ENCODE assay signal across 25 cellular contexts in the genomic region with DNA sequence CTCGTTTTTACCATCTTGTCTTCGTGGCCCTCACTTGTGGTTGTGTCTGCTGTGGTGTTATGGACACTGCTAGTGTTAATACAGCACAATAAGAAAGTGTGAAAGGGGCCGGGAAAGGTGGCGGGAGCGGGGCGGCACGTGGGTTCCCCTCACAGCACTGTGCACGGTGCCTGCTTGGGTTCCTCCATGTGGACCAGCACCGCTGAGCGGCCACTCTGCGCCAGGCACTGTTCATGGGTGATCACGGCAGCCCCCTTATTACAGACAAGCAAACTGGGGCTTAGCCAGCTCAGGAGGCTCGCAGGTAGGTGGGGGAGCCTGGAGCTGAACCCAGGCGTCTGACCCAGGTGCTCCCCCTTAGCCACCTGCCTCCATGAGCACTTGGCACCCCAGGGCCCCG. TPM values are rescaled to one million over a fixed set of nuclear protein-coding genes. Genes with fewer than 3 reads are reported as not detected.
A peak's percentile ranks its signal among the peaks of the same experiment; 100 is the strongest.
DNase-seq lines count a peak whose midpoint lies in the region; ATAC-seq and TF ChIP-seq lines count a peak whose summit lies in the region.
"Had no signal": no experiment of that assay in that cellular context is flagged by ENCODE, and none has a peak within 500 bp of the region (broad histone marks: within the 10 kb centered on the region; RNA-seq: fewer than 3 reads in every experiment).

No MANE protein-coding gene starts in this region.

- H3K27ac ChIP-seq in IMR-90 (ENCODE audit: insufficient read depth, low read length) (no peak overlapping the region), gastroesophageal sphincter (peak overlapping the region in 3 of 4 donors; percentile 89 to 92 (median 90)), muscle layer of colon (ENCODE audit: low read depth, low read length) (peak overlapping the region; percentile 66), H9 (ENCODE audit: insufficient read length, low read depth, low read length) (no peak overlapping the region), psoas muscle (no peak overlapping the region), substantia nigra (ENCODE audit: low read depth, low read length, poor library complexity, severe bottlenecking) (no peak overlapping the region)
- H3K27ac ChIP-seq: A549; BLaER1 treated with 17β-estradiol and CSF1 and Interleukin-3, amounts not matched to agents 10 nM and 100 nM; GM23248 had no signal

- H3K9me3 ChIP-seq in IMR-90 (ENCODE audit: control insufficient read depth, insufficient read depth, low read length) = no peaks in the 10 kb centered on the region
- H3K9me3 ChIP-seq in T-helper 17 cell (ENCODE audit: control insufficient read depth, low read length, poor library complexity, severe bottlenecking) = no peaks in the 10 kb centered on the region
- no peaks in the 10 kb centered on the region for H3K9me3 ChIP-seq in gastroesophageal sphincter
- no peaks in the 10 kb centered on the region for H3K9me3 ChIP-seq in muscle layer of colon (ENCODE audit: low read length)
- no peaks in the 10 kb centered on the region for H3K9me3 ChIP-seq in H9 (ENCODE audit: control insufficient read depth, low read depth, low read length)
- H3K9me3 ChIP-seq in psoas muscle = no peaks in the 10 kb centered on the region
- H3K9me3 ChIP-seq: A549, BE2C, HAP-1 had no signal

- peaks cover 3 to 7% of the 10 kb centered on the region in 2 experiments; a peak in 3 of 5 replicates for H3K9me3 Mint-ChIP-seq in H9
- H3K9me3 Mint-ChIP-seq: CD4-positive, alpha-beta T cell; CD8-positive, alpha-beta memory T cell; HFFc6 had no signal

- peak overlapping the region; percentile 11 for H2AFZ ChIP-seq in IMR-90 (replicated peaks; ENCODE audit: low read length, poor library complexity)
- H2AFZ ChIP-seq in H9 (ENCODE audit: low read length) = no peak overlapping the region
- H2AFZ ChIP-seq: GM23248 had no signal

- ATAC-seq in IMR-90 (ENCODE audit: low read depth) (no peak), T-helper 17 cell (no peak), gastroesophageal sphincter (no peak), psoas muscle (no peak)
- ATAC-seq: A549, GM12878 had no signal

- H3K4me3 Mint-ChIP-seq in T-helper 17 cell (no peak overlapping the region), H9 (no peak overlapping the region)
- H3K4me3 Mint-ChIP-seq: CD14-positive monocyte; CD4-positive, alpha-beta T cell; CD8-positive, alpha-beta memory T cell; HFFc6 had no signal

- intact Hi-C loops in IMR-90 (cut with micrococcal nuclease) = no loop called here
- intact Hi-C loops in psoas muscle (cut with DNase I) = no loop called here

- no peak overlapping the region for H3K4ac ChIP-seq in IMR-90 (ENCODE audit: low read depth, low read length)
- H3K4ac ChIP-seq in H9 (ENCODE audit: low read depth, low read length) = no peak overlapping the region

- TF ChIP-seq EP300 in gastroesophageal sphincter (IDR thresholded peaks at IDR 0.05) = no peak

- peaks cover 15% of the 10 kb centered on the region; the same call in 1 of the 2 replicates for H4K20me1 ChIP-seq in IMR-90 (ENCODE audit: insufficient read depth, low read length)
- H4K20me1 ChIP-seq in H9 (ENCODE audit: control insufficient read depth, insufficient read depth, insufficient read length) = no peaks in the 10 kb centered on the region

- H3K18ac ChIP-seq in IMR-90 (ENCODE audit: low read depth, low read length) (no peak overlapping the region), H9 (ENCODE audit: insufficient read length, low read depth, low read length) (no peak overlapping the region)

- peaks cover 44% of the 10 kb centered on the region for H3K36me3 ChIP-seq in IMR-90 (ENCODE audit: control insufficient read depth, insufficient read depth, low read length)
- peaks cover 0 to 70% of the 10 kb centered on the region in 2 donors for H3K36me3 ChIP-seq in gastroesophageal sphincter
- H3K36me3 ChIP-seq in muscle layer of colon (ENCODE audit: insufficient read depth, low read length) = peaks cover 46% of the 10 kb centered on the region
- H3K36me3 ChIP-seq in psoas muscle (ENCODE audit: insufficient read depth in 1 of 2, low read depth in 1 of 2) = peaks cover 0 to 72% of the 10 kb centered on the region in 2 donors

- in situ Hi-C loops in IMR-90 (cut with MboI; ENCODE audit: low sequenced_read_pairs) = no loop called here

- no peak overlapping the region for H2AK5ac ChIP-seq in IMR-90 (ENCODE audit: low read depth, low read length)
- H2AK5ac ChIP-seq in H9 (ENCODE audit: insufficient read length, low read length) = no peak overlapping the region

- H4K91ac ChIP-seq in IMR-90 (ENCODE audit: insufficient read depth, low read depth, low read length) (no peak overlapping the region), H9 (ENCODE audit: insufficient read length, low read depth, low read length) (no peak overlapping the region)

- no peak overlapping the region for H2BK12ac ChIP-seq in H9 (ENCODE audit: insufficient read length, low read depth, low read length)

- H3K56ac ChIP-seq in IMR-90 (ENCODE audit: extremely low read depth, insufficient read depth, low read length) (no peak overlapping the region), H9 (ENCODE audit: insufficient read length, low read depth, low read length) (no peak overlapping the region)

- H3K9ac ChIP-seq in IMR-90 (ENCODE audit: low read depth, low read length) (no peak overlapping the region), muscle layer of colon (ENCODE audit: low read length) (no peak overlapping the region), H9 (ENCODE audit: extremely low read depth, insufficient read length, low read length) (no peak overlapping the region)
- H3K9ac ChIP-seq: BLaER1 treated with 17β-estradiol and CSF1 and Interleukin-3, amounts not matched to agents 10 nM and 100 nM; GM23248 had no signal

- H4K8ac ChIP-seq in IMR-90 (ENCODE audit: low read depth in 2 of 2, low read length in 2 of 2) (no peak overlapping the region), H9 (replicated peaks; ENCODE audit: insufficient read length, low read depth, low read length) (no peak overlapping the region)

- POLR2A ChIA-PET in IMR-90 (lab: Charles Lee; ENCODE audit: unreplicated experiment) = no interaction called here

- peaks cover 5% of the 10 kb centered on the region; the same call in 1 of the 2 replicates for H3K4me1 ChIP-seq in IMR-90 (ENCODE audit: control insufficient read depth, insufficient read depth, low read length)
- peaks cover 0 to 65% (median 7%) of the 10 kb centered on the region in 3 donors for H3K4me1 ChIP-seq in gastroesophageal sphincter
- H3K4me1 ChIP-seq in muscle layer of colon (ENCODE audit: insufficient read depth, low read length) = peaks cover 24% of the 10 kb centered on the region
- H3K4me1 ChIP-seq in H9 (ENCODE audit: insufficient read depth, low read length) = no peaks in the 10 kb centered on the region
- no peaks in the 10 kb centered on the region for H3K4me1 ChIP-seq in psoas muscle
- H3K4me1 ChIP-seq: A549; BE2C; BLaER1 treated with 17β-estradiol and CSF1 and Interleukin-3, amounts not matched to agents 10 nM and 100 nM; HAP-1 had no signal

- DNase-seq in IMR-90 = no peak
- no peak for DNase-seq in T-helper 17 cell
- no peak for DNase-seq in H9
- no peak for DNase-seq in psoas muscle
- DNase-seq in substantia nigra (lab: John Stamatoyannopoulos, UW) = no peak
- no peak for DNase-seq in NCI-H82 (lab: John Stamatoyannopoulos, UW)
- DNase-seq: 8988T; ACHN; AML-193; BE2C; CD4-positive, alpha-beta T cell; CD8-positive, alpha-beta memory T cell; DMS 273 treated with DMSO at 0.1 percent for 48 hours; DMS79; EL; GDM1; GM23248; HFFc6 had no signal

- TF ChIP-seq RAD21 in IMR-90 (IDR thresholded peaks at IDR 0.05; ENCODE audit: low read length) = no peak

- H2BK20ac ChIP-seq in IMR-90 (ENCODE audit: low read depth, low read length) (no peak overlapping the region), H9 (ENCODE audit: low read depth, low read length, poor library complexity, severe bottlenecking) (no peak overlapping the region)

- H3T11ph ChIP-seq in H9 (ENCODE audit: low read length) = no peak overlapping the region

- H3K23me2 ChIP-seq in H9 (ENCODE audit: insufficient read length, low read depth, low read length, poor library complexity, severe bottlenecking) = no peaks in the 10 kb centered on the region

- no peak for TF ChIP-seq CTCF in IMR-90 (conservative IDR thresholded peaks at IDR 0.05; ENCODE audit: low read depth, low read length)
- no peak for TF ChIP-seq CTCF in gastroesophageal sphincter (IDR thresholded peaks at IDR 0.05)
- no peak for TF ChIP-seq CTCF in H9 (conservative IDR thresholded peaks at IDR 0.05)
- no peak for TF ChIP-seq CTCF in psoas muscle (IDR thresholded peaks at IDR 0.05)

- H3K23ac ChIP-seq in IMR-90 (ENCODE audit: low read depth, low read length) (no peak overlapping the region), H9 (ENCODE audit: insufficient read length, low read depth, low read length) (no peak overlapping the region)

- no peak overlapping the region for H3K4me2 ChIP-seq in IMR-90 (ENCODE audit: low read depth, low read length)
- no peak overlapping the region for H3K4me2 ChIP-seq in H9 (ENCODE audit: insufficient read depth, insufficient read length, low read length)
- H3K4me2 ChIP-seq: A549; BLaER1 treated with 17β-estradiol and CSF1 and Interleukin-3, amounts not matched to agents 10 nM and 100 nM had no signal

- no peak overlapping the region for H2BK120ac ChIP-seq in IMR-90 (ENCODE audit: low read depth, low read length)
- H2BK120ac ChIP-seq in H9 (ENCODE audit: low read depth, low read length, poor library complexity, severe bottlenecking) = no peak overlapping the region

- H3K36me3 Mint-ChIP-seq in T-helper 17 cell (ENCODE audit: low read depth) (no peaks in the 10 kb centered on the region), H9 (ENCODE audit: insufficient read depth in 1 of 3, low read depth in 3 of 3) (peaks cover 65 to 84% (median 76%) of the 10 kb centered on the region in 3 experiments)

- H2AK9ac ChIP-seq in IMR-90 (replicated peaks; ENCODE audit: low read depth, low read length, poor library complexity) = peak overlapping the region; percentile 58

- peaks cover 4% of the 10 kb centered on the region for H3K9me1 ChIP-seq in IMR-90 (ENCODE audit: insufficient read depth, low read length)

- no peaks in the 10 kb centered on the region for H3K27me3 ChIP-seq in IMR-90 (ENCODE audit: control insufficient read depth, insufficient read depth, low read length)
- H3K27me3 ChIP-seq in gastroesophageal sphincter = no peaks in the 10 kb centered on the region
- no peaks in the 10 kb centered on the region for H3K27me3 ChIP-seq in muscle layer of colon (ENCODE audit: control insufficient read depth in 1 of 2, insufficient read depth in 2 of 2, low read length in 2 of 2)
- H3K27me3 ChIP-seq in H9 (ENCODE audit: insufficient read depth, low read length) = no peaks in the 10 kb centered on the region
- H3K27me3 ChIP-seq in psoas muscle (ENCODE audit: insufficient read depth in 3 of 3, low read length in 2 of 3) = no peaks in the 10 kb centered on the region
- H3K27me3 ChIP-seq: BE2C; BLaER1 treated with 17β-estradiol and CSF1 and Interleukin-3, amounts not matched to agents 10 nM and 100 nM had no signal

- no peak overlapping the region for H2BK5ac ChIP-seq in IMR-90 (ENCODE audit: low read depth, low read length, poor library complexity, severe bottlenecking)
- no peak overlapping the region for H2BK5ac ChIP-seq in H9 (ENCODE audit: insufficient read length, low read length)

- BruUV-seq in IMR-90 (replicated peaks; lab: Mats Ljungman, UMichigan) = no TSS peak

- H3K27me3 Mint-ChIP-seq in T-helper 17 cell (no peaks in the 10 kb centered on the region), H9 (ENCODE audit: low read depth) (no peaks in the 10 kb centered on the region)
- H3K27me3 Mint-ChIP-seq: CD4-positive, alpha-beta T cell; CD8-positive, alpha-beta memory T cell had no signal

- TF ChIP-seq POLR2A in IMR-90 (IDR thresholded peaks at IDR 0.05; ENCODE audit: low read depth, low read length) = no peak
- TF ChIP-seq POLR2A in gastroesophageal sphincter (IDR thresholded peaks at IDR 0.05) = no peak

- peaks cover 28 to 59% of the 10 kb centered on the region in 2 experiments for H3K79me1 ChIP-seq in IMR-90 (ENCODE audit: low read depth in 1 of 2, low read length in 2 of 2)
- no peaks in the 10 kb centered on the region for H3K79me1 ChIP-seq in H9 (ENCODE audit: insufficient read depth, low read depth, low read length, poor library complexity, severe bottlenecking)

- 86% methylated on average over 1 of the region's 15 CpGs; no CpG with 5 or more reads in 1 of the 2 experiments for WGBS in IMR-90 (ENCODE audit: extremely low coverage in 2 of 2, insufficient read length in 1 of 2), 2 experiments
- 85 to 94% methylated on average over 5 to 6 of the region's 15 CpGs for WGBS in gastroesophageal sphincter (ENCODE audit: low coverage in 1 of 2), 2 donors
- no CpG with 5 or more reads among the region's 15 CpGs for WGBS in H9 (ENCODE audit: extremely low coverage, insufficient read length, low lambda C conversion rate)
- WGBS in psoas muscle, 3 donors = 92 to 95% (median 94%) methylated on average over 15 of the region's 15 CpGs

- H3K14ac ChIP-seq in IMR-90 (replicated peaks; ENCODE audit: low read depth, low read length) (no peak overlapping the region), H9 (ENCODE audit: insufficient read depth, low read length) (no peak overlapping the region)

- peak overlapping the region; percentile 14 for H3K27ac Mint-ChIP-seq in T-helper 17 cell
- no peak overlapping the region; a peak in 1 of 7 replicates for H3K27ac Mint-ChIP-seq in H9
- H3K27ac Mint-ChIP-seq: CD4-positive, alpha-beta T cell; HFFc6 had no signal

- H2BK15ac ChIP-seq in IMR-90 (ENCODE audit: low read depth, low read length) = no peak overlapping the region
- H2BK15ac ChIP-seq in H9 (ENCODE audit: low read depth, low read length) = no peak overlapping the region

- H3K79me2 ChIP-seq in H9 (ENCODE audit: insufficient read depth, low read length) = no peaks in the 10 kb centered on the region; the same call in 1 of the 2 replicates

- H4K5ac ChIP-seq in IMR-90 (ENCODE audit: low read depth, low read length) = no peak overlapping the region
- H4K5ac ChIP-seq in H9 (ENCODE audit: insufficient read length, low read depth, low read length) = no peak overlapping the region

- dilution Hi-C loops in IMR-90 (cut with HindIII; ENCODE audit: low sequenced_read_pairs, unreplicated experiment) = no loop called here

- H3K4me1 Mint-ChIP-seq in T-helper 17 cell = peaks cover 3% of the 10 kb centered on the region
- H3K4me1 Mint-ChIP-seq in H9 = peaks cover 0 to 4% of the 10 kb centered on the region in 2 experiments; a peak in 1 of 4 replicates
- H3K4me1 Mint-ChIP-seq: CD14-positive monocyte; CD8-positive, alpha-beta memory T cell had no signal

- CTCF ChIA-PET in IMR-90 (lab: Yijun Ruan, JAX) = no interaction called here

- no peak overlapping the region for H3K4me3 ChIP-seq in IMR-90 (ENCODE audit: insufficient read depth, low read depth, low read length)
- H3K4me3 ChIP-seq in gastroesophageal sphincter = no peak overlapping the region
- no peak overlapping the region for H3K4me3 ChIP-seq in muscle layer of colon (ENCODE audit: low read depth in 1 of 2, low read length in 2 of 2)
- no peak overlapping the region for H3K4me3 ChIP-seq in psoas muscle
- H3K4me3 ChIP-seq: A549; BLaER1 treated with 17β-estradiol and CSF1 and Interleukin-3, amounts not matched to agents 10 nM and 100 nM; GM12878; GM23248; HAP-1 had no signal

RNA-seq across cellular contexts. Expression of gene SUN1, which starts 12.2 kb away (rescaled TPM):
- total RNA-seq in IMR-90 (2012; rRNA removed) = 113 and 129 TPM in 2 replicates
- polyA plus RNA-seq in IMR-90 (2012; rRNA removed) = 155 and 239 TPM in 2 replicates
- 84.1 and 183 TPM in 2 replicates for polyA plus RNA-seq in IMR-90 (2012; cell fraction: cytosol; rRNA removed)
- 1,009 and 1,044 TPM in 2 replicates for polyA plus RNA-seq in IMR-90 (2012; cell fraction: nucleus; rRNA removed; ENCODE audit: low replicate concordance)
- 10 to 100 TPM; 89.7 to 97.5 TPM for total RNA-seq in T-helper 17 cell
- 100 to 1,000 TPM; 151 to 261 (median 231) TPM for total RNA-seq in gastroesophageal sphincter
- total RNA-seq in H9 (2021) = 105 and 118 TPM in 2 replicates
- 100 to 1,000 TPM; 125 to 144 (median 137) TPM for total RNA-seq in psoas muscle
- polyA plus RNA-seq in psoas muscle = 100 to 1,000 TPM in 1 of 3 donors, 10 to 100 TPM in 2; 52.5 to 159 (median 64.6) TPM

RNA-seq across cellular contexts. Expression of gene GET4, which starts 31.8 kb away (rescaled TPM):
- total RNA-seq in IMR-90 (2012; rRNA removed) (10.6 and 11.3 TPM in 2 replicates), T-helper 17 cell (10 to 100 TPM; 58.5 to 81.0 TPM), gastroesophageal sphincter (10 to 100 TPM; 18.4 to 34.8 (median 28.7) TPM), H9 (2021) (70.2 and 75.1 TPM in 2 replicates), psoas muscle (10 to 100 TPM; 27.3 to 42.3 (median 29.1) TPM)
- polyA plus RNA-seq in IMR-90 (2012; rRNA removed) (30.9 and 37.2 TPM in 2 replicates), psoas muscle (10 to 100 TPM; 36.8 to 51.1 (median 48.3) TPM)
- 25.9 and 35.9 TPM in 2 replicates for polyA plus RNA-seq in IMR-90 (2012; cell fraction: cytosol; rRNA removed)
- polyA plus RNA-seq in IMR-90 (2012; cell fraction: nucleus; rRNA removed; ENCODE audit: low replicate concordance) = 104 and 238 TPM in 2 replicates

Comparison
In these comparisons a context has a peak if more than half of its experiments do, and no peak if none do; other contexts are left out.
1. H3K27ac ChIP-seq: peak in gastroesophageal sphincter (3 of 4) and muscle layer of colon (single experiment); none in IMR-90 (single experiment), H9 (single experiment), psoas muscle (single experiment) and substantia nigra (single experiment).